In genomic region chr1:82728206-82728605, GRCh38 we compare ENCODE assay signal across 27 cellular contexts.
"Had no signal": no experiment of that assay in that cellular context is flagged by ENCODE, and none has a peak within 500 bp of the region (broad histone marks: within the 10 kb centered on the region; RNA-seq: fewer than 3 reads in every experiment).

No MANE protein-coding gene starts in this region.

- FAIRE-seq: urothelium cell line had no signal

- H3K27ac ChIP-seq: stomach, suprapubic skin, testis, thoracic aorta, thyroid gland, tibial artery, tibial nerve, transverse colon, upper lobe of left lung, upper lobe of right lung, uterus, vagina had no signal

- DNase-seq: stimulated activated CD4-positive, alpha-beta T cell treated with anti-CD3 and anti-CD28 coated beads, Interleukin-2, amount 100 ng/mL, for 48 hours; stimulated activated CD4-positive, alpha-beta T cell treated with anti-CD3 and anti-CD28 coated beads, Interleukin-4, amount 100 ng/mL, for 1 hour; stimulated activated CD4-positive, alpha-beta T cell treated with anti-CD3 and anti-CD28 coated beads, Interleukin-4, amount 100 ng/mL, for 24 hours; stimulated activated CD4-positive, alpha-beta T cell treated with anti-CD3 and anti-CD28 coated beads, Interleukin-4, amount 100 ng/mL, for 4 hours; stimulated activated CD8-positive, alpha-beta memory T cell treated with anti-CD3 and anti-CD28 coated beads, Interleukin-4, amount 100 ng/mL, for 48 hours; stimulated activated naive B cell treated with anti-CD40 and anti-IgM and Interleukin-4, amounts not matched to agents 10 μg/mL and 1 μg/mL and 100 μg/mL, for 72 hours; stimulated activated naive CD4-positive, alpha-beta T cell; stimulated activated naive CD4-positive, alpha-beta T cell treated with Interleukin-2 at 50 U/mL for 16 hours; stimulated activated naive CD8-positive, alpha-beta T cell treated with anti-CD3 and anti-CD28 coated beads, Interleukin-15, amount 100 ng/mL, for 72 hours; stimulated activated naive CD8-positive, alpha-beta T cell treated with anti-CD3 and anti-CD28 coated beads, Interleukin-15, Interleukin-2, amounts not matched to agents 100 U/mL and 50 U/mL, for 24 hours; stomach; substantia nigra; testis; thyroid gland; tibial artery; transverse colon; trophoblast cell; upper lobe of left lung; upper lobe of right lung; uterus had no signal

- H3K36me3 ChIP-seq: stomach, suprapubic skin, thoracic aorta, thyroid gland, tibial artery, tibial nerve, transverse colon, upper lobe of left lung, upper lobe of right lung, uterus, vagina had no signal

- ATAC-seq: stimulated activated effector memory CD8-positive, alpha-beta T cell treated with anti-CD3 and anti-CD28 coated beads, Interleukin-12 subunit alpha, Interleukin-12 subunit beta, amount 100 ng/mL, for 72 hours; stimulated activated memory B cell treated with anti-CD40 and anti-IgM and Interleukin-4, amounts not matched to agents 10 μg/mL and 1 μg/mL and 100 μg/mL, for 72 hours; stimulated activated naive B cell treated with anti-CD40 and anti-IgM and Interleukin-4, amounts not matched to agents 10 μg/mL and 1 μg/mL and 100 μg/mL, for 72 hours; stimulated activated naive CD8-positive, alpha-beta T cell treated with anti-CD3 and anti-CD28 coated beads, Interleukin-15, amount 100 ng/mL, for 72 hours; stimulated activated naive CD8-positive, alpha-beta T cell treated with anti-CD3 and anti-CD28 coated beads, Interleukin-15, Interleukin-2, amounts not matched to agents 100 U/mL and 50 U/mL, for 24 hours; upper lobe of right lung had no signal

- H3K9me3 ChIP-seq: suprapubic skin, testis, thyroid gland, uterus, vagina had no signal

- H3K4me1 ChIP-seq: stomach, suprapubic skin, testis, thyroid gland, tibial artery, tibial nerve, transverse colon, upper lobe of left lung, upper lobe of right lung, uterus, vagina had no signal

- H3K27me3 ChIP-seq: stomach, suprapubic skin, testis, thyroid gland, tibial artery, tibial nerve, transverse colon, upper lobe of left lung, upper lobe of right lung, uterus, vagina had no signal

- H3K4me3 ChIP-seq: stomach, suprapubic skin, testis, thoracic aorta, thyroid gland, tibial artery, tibial nerve, transverse colon, upper lobe of left lung, upper lobe of right lung, uterus, vagina had no signal
